16 cellular contexts compared by ENCODE assay signal in the genomic region with DNA sequence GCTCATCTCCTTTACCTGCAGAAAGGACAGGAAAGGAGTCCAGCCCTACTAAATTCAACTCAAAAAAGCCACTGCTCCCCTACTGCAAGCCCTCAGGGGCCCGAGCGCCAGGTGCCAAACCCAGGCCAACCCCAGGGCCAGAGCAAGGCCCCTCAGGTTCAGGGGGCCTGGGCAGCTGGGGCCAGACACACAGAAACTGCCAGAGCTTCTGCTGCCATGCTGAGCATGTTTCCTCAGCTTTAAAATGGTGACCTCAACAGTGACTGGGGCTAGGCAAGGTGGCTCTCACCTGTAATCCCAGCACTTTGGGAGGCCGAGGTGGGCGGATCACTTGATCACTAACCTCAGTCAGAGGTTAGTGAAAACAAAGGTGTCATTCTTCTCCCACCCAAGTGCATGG.
"Had no signal": no experiment of that assay in that cellular context is flagged by ENCODE, and none has a peak within 500 bp of the region (broad histone marks: within the 10 kb centered on the region; RNA-seq: fewer than 3 reads in every experiment).

No MANE protein-coding gene starts in this region.

- H3K27ac Mint-ChIP-seq: activated naive CD8-positive, alpha-beta T cell treated with anti-CD3 and anti-CD28 coated beads for 36 hours; activated T-helper 1 cell treated with anti-CD3 and anti-CD28 coated beads, Interleukin-12 subunit alpha, Interleukin-12 subunit beta, Interleukin-2, Interleukin-4 antibody, amounts not matched to agents 30 ng/mL and 10 ng/mL and 1 ng/mL, durations not matched to agents 14 hours and 24 hours and 36 hours; nephron progenitor cell; progenitor cell of endocrine pancreas; stimulated activated memory B cell treated with anti-CD40 and anti-IgM and Interleukin-4, amounts not matched to agents 10 μg/mL and 1 μg/mL and 100 μg/mL, for 72 hours; T-helper 1 cell treated with Interleukin-12 subunit alpha and Interleukin-12 subunit beta and Interleukin-4 antibody, amounts not matched to agents 30 μg/mL and 1 μg/mL, for 36 hours had no signal

- H3K36me3 Mint-ChIP-seq: stimulated activated memory B cell treated with anti-CD40 and anti-IgM and Interleukin-4, amounts not matched to agents 10 μg/mL and 1 μg/mL and 100 μg/mL, for 72 hours had no signal

- H3K36me3 ChIP-seq: cardiac muscle cell, SJSA1 had no signal

- H3K4me1 ChIP-seq: SJSA1 had no signal

- H3K4me3 ChIP-seq: cardiac muscle cell, SJSA1, smooth muscle cell had no signal

- H3K27me3 ChIP-seq: cardiac muscle cell, SJSA1 had no signal

- H3K27ac ChIP-seq: cardiac muscle cell, SJSA1 had no signal

- ATAC-seq: stimulated activated memory B cell treated with anti-CD40 and anti-IgM and Interleukin-4, amounts not matched to agents 10 μg/mL and 1 μg/mL and 100 μg/mL, for 72 hours had no signal

- DNase-seq: activated CD4-positive, alpha-beta T cell treated with anti-CD3 and anti-CD28 coated beads for 1 hour; activated naive CD4-positive, alpha-beta T cell; activated naive CD8-positive, alpha-beta T cell treated with anti-CD3 and anti-CD28 coated beads for 36 hours; amniotic stem cell; erythroblast; foreskin melanocyte; nephron progenitor cell; occipital lobe; stimulated activated CD4-positive, alpha-beta T cell treated with anti-CD3 and anti-CD28 coated beads, Interleukin-4, amount 100 ng/mL, for 24 hours had no signal

- H3K4me3 Mint-ChIP-seq: activated naive CD8-positive, alpha-beta T cell treated with anti-CD3 and anti-CD28 coated beads for 36 hours; activated T-helper 1 cell treated with anti-CD3 and anti-CD28 coated beads, Interleukin-12 subunit alpha, Interleukin-12 subunit beta, Interleukin-2, Interleukin-4 antibody, amounts not matched to agents 30 ng/mL and 10 ng/mL and 1 ng/mL, durations not matched to agents 14 hours and 24 hours and 36 hours; nephron progenitor cell; stimulated activated memory B cell treated with anti-CD40 and anti-IgM and Interleukin-4, amounts not matched to agents 10 μg/mL and 1 μg/mL and 100 μg/mL, for 72 hours; T-helper 1 cell treated with Interleukin-12 subunit alpha and Interleukin-12 subunit beta and Interleukin-4 antibody, amounts not matched to agents 30 μg/mL and 1 μg/mL, for 36 hours had no signal

- H3K4me1 Mint-ChIP-seq: stimulated activated memory B cell treated with anti-CD40 and anti-IgM and Interleukin-4, amounts not matched to agents 10 μg/mL and 1 μg/mL and 100 μg/mL, for 72 hours had no signal

- H3K27me3 Mint-ChIP-seq: activated naive CD8-positive, alpha-beta T cell treated with anti-CD3 and anti-CD28 coated beads for 36 hours; progenitor cell of endocrine pancreas; stimulated activated memory B cell treated with anti-CD40 and anti-IgM and Interleukin-4, amounts not matched to agents 10 μg/mL and 1 μg/mL and 100 μg/mL, for 72 hours had no signal

- H3K9me3 Mint-ChIP-seq: activated naive CD8-positive, alpha-beta T cell treated with anti-CD3 and anti-CD28 coated beads for 36 hours; activated T-helper 1 cell treated with anti-CD3 and anti-CD28 coated beads, Interleukin-12 subunit alpha, Interleukin-12 subunit beta, Interleukin-2, Interleukin-4 antibody, amounts not matched to agents 30 ng/mL and 10 ng/mL and 1 ng/mL, durations not matched to agents 14 hours and 24 hours and 36 hours; nephron progenitor cell; stimulated activated memory B cell treated with anti-CD40 and anti-IgM and Interleukin-4, amounts not matched to agents 10 μg/mL and 1 μg/mL and 100 μg/mL, for 72 hours; T-helper 1 cell treated with Interleukin-12 subunit alpha and Interleukin-12 subunit beta and Interleukin-4 antibody, amounts not matched to agents 30 μg/mL and 1 μg/mL, for 36 hours had no signal

- H3K9me3 ChIP-seq: SJSA1 had no signal
